1 cellular context compared by ENCODE assay signal in the genomic region with DNA sequence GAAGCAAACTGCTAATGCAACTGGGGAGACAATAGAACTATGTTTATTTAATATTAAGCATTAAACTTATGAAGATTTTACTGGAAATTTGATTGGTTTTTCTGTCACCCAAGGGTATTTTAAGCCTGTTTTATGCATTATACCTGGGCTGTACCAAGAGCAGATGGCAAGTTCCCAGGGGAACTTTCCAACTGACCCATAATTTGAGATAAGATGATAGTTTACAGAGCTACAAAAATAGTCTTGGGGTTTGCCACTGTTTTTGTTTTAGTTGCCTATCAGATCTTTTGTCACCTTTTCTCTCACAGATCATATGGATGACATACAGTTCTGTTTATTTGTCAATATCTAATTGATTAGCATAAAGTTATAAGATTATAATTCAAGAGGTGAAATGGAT.
TF ChIP-seq lines count a peak whose summit lies in the region.

No MANE protein-coding gene starts in this region.

TF ChIP-seq in HepG2, 621 proteins besides CTCF, POLR2A, EP300 and RAD21 (continued from another document):
- TF ChIP-seq, protein P1, sequence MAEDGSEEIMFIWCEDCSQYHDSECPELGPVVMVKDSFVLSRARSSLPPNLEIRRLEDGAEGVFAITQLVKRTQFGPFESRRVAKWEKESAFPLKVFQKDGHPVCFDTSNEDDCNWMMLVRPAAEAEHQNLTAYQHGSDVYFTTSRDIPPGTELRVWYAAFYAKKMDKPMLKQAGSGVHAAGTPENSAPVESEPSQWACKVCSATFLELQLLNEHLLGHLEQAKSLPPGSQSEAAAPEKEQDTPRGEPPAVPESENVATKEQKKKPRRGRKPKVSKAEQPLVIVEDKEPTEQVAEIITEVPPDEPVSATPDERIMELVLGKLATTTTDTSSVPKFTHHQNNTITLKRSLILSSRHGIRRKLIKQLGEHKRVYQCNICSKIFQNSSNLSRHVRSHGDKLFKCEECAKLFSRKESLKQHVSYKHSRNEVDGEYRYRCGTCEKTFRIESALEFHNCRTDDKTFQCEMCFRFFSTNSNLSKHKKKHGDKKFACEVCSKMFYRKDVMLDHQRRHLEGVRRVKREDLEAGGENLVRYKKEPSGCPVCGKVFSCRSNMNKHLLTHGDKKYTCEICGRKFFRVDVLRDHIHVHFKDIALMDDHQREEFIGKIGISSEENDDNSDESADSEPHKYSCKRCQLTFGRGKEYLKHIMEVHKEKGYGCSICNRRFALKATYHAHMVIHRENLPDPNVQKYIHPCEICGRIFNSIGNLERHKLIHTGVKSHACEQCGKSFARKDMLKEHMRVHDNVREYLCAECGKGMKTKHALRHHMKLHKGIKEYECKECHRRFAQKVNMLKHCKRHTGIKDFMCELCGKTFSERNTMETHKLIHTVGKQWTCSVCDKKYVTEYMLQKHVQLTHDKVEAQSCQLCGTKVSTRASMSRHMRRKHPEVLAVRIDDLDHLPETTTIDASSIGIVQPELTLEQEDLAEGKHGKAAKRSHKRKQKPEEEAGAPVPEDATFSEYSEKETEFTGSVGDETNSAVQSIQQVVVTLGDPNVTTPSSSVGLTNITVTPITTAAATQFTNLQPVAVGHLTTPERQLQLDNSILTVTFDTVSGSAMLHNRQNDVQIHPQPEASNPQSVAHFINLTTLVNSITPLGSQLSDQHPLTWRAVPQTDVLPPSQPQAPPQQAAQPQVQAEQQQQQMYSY (CRISPR knock-in tag; IDR thresholded peaks at IDR 0.05): no peak
- TF ChIP-seq ZNF160 (CRISPR knock-in tag; IDR thresholded peaks at IDR 0.05): no peak
- no peak for TF ChIP-seq HNRNPK (IDR thresholded peaks at IDR 0.05; ENCODE audit: low read depth, low read length, poor library complexity, severe bottlenecking)
- no peak for TF ChIP-seq SETDB1 (CRISPR knock-in tag; IDR thresholded peaks at IDR 0.05; ENCODE audit: borderline replicate concordance)
- TF ChIP-seq, protein P2, sequence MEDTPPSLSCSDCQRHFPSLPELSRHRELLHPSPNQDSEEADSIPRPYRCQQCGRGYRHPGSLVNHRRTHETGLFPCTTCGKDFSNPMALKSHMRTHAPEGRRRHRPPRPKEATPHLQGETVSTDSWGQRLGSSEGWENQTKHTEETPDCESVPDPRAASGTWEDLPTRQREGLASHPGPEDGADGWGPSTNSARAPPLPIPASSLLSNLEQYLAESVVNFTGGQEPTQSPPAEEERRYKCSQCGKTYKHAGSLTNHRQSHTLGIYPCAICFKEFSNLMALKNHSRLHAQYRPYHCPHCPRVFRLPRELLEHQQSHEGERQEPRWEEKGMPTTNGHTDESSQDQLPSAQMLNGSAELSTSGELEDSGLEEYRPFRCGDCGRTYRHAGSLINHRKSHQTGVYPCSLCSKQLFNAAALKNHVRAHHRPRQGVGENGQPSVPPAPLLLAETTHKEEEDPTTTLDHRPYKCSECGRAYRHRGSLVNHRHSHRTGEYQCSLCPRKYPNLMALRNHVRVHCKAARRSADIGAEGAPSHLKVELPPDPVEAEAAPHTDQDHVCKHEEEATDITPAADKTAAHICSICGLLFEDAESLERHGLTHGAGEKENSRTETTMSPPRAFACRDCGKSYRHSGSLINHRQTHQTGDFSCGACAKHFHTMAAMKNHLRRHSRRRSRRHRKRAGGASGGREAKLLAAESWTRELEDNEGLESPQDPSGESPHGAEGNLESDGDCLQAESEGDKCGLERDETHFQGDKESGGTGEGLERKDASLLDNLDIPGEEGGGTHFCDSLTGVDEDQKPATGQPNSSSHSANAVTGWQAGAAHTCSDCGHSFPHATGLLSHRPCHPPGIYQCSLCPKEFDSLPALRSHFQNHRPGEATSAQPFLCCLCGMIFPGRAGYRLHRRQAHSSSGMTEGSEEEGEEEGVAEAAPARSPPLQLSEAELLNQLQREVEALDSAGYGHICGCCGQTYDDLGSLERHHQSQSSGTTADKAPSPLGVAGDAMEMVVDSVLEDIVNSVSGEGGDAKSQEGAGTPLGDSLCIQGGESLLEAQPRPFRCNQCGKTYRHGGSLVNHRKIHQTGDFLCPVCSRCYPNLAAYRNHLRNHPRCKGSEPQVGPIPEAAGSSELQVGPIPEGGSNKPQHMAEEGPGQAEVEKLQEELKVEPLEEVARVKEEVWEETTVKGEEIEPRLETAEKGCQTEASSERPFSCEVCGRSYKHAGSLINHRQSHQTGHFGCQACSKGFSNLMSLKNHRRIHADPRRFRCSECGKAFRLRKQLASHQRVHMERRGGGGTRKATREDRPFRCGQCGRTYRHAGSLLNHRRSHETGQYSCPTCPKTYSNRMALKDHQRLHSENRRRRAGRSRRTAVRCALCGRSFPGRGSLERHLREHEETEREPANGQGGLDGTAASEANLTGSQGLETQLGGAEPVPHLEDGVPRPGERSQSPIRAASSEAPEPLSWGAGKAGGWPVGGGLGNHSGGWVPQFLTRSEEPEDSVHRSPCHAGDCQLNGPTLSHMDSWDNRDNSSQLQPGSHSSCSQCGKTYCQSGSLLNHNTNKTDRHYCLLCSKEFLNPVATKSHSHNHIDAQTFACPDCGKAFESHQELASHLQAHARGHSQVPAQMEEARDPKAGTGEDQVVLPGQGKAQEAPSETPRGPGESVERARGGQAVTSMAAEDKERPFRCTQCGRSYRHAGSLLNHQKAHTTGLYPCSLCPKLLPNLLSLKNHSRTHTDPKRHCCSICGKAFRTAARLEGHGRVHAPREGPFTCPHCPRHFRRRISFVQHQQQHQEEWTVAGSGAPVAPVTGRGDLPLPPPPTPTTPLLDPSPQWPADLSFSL (CRISPR knock-in tag; IDR thresholded peaks at IDR 0.05): no peak
- no peak for TF ChIP-seq ZNF790 (CRISPR knock-in tag; IDR thresholded peaks at IDR 0.05; ENCODE audit: borderline replicate concordance)
- no peak for TF ChIP-seq ETV6 (CRISPR knock-in tag; conservative IDR thresholded peaks at IDR 0.05)
- TF ChIP-seq ZZZ3 (CRISPR knock-in tag; IDR thresholded peaks at IDR 0.05; ENCODE audit: borderline replicate concordance): no peak
- no peak for TF ChIP-seq GABPB1 (CRISPR knock-in tag; IDR thresholded peaks at IDR 0.05)
